27 cellular contexts compared by ENCODE assay signal in genomic region chr7:87179180-87179579, GRCh38.
"Had no signal": no experiment of that assay in that cellular context is flagged by ENCODE, and none has a peak within 500 bp of the region (broad histone marks: within the 10 kb centered on the region; RNA-seq: fewer than 3 reads in every experiment).

No MANE protein-coding gene starts in this region.

- ATAC-seq: left cardiac atrium; left lung; naive thymus-derived CD4-positive, alpha-beta T cell; sciatic nerve; stimulated activated naive CD8-positive, alpha-beta T cell treated with anti-CD3 and anti-CD28 coated beads, Interleukin-15, amount 100 ng/mL, for 72 hours; upper lobe of right lung had no signal

- H3K4me1 ChIP-seq: left lung, suprapubic skin, transverse colon, upper lobe of right lung, uterus had no signal

- H3K9me3 ChIP-seq: esophagus squamous epithelium, left lung, ovary, suprapubic skin, transverse colon, upper lobe of right lung, uterus had no signal

- H3K9me3 Mint-ChIP-seq: naive thymus-derived CD4-positive, alpha-beta T cell; stimulated activated naive CD8-positive, alpha-beta T cell treated with anti-CD3 and anti-CD28 coated beads, Interleukin-15, amount 100 ng/mL, for 72 hours had no signal

- H3K27ac Mint-ChIP-seq: stimulated activated naive CD8-positive, alpha-beta T cell treated with anti-CD3 and anti-CD28 coated beads, Interleukin-15, amount 100 ng/mL, for 72 hours had no signal

- H3K4me3 ChIP-seq: coronary artery, esophagus squamous epithelium, left lung, ovary, smooth muscle cell, suprapubic skin, transverse colon, upper lobe of right lung, uterus had no signal

- H3K36me3 ChIP-seq: ovary, uterus had no signal

- H3K4me2 ChIP-seq: smooth muscle cell had no signal

- DNase-seq: dermis blood vessel endothelial cell; effector memory CD4-positive, alpha-beta T cell; erythroblast; esophagus squamous epithelium; foreskin melanocyte; hypothalamus; left cardiac atrium; left lung; mammary epithelial cell; mesendoderm; midbrain; naive thymus-derived CD4-positive, alpha-beta T cell; occipital lobe; ovary; stimulated activated CD4-positive, alpha-beta T cell treated with anti-CD3 and anti-CD28 coated beads, Interleukin-12 subunit alpha, Interleukin-12 subunit beta, amount 100 ng/mL, for 4 hours; stimulated activated CD4-positive, alpha-beta T cell treated with anti-CD3 and anti-CD28 coated beads, Interleukin-1b, Interleukin-23, amount 100 ng/mL, for 48 hours; stimulated activated CD4-positive, alpha-beta T cell treated with anti-CD3 and anti-CD28 coated beads, Interleukin-4, amount 100 ng/mL, for 1 hour; stimulated activated CD8-positive, alpha-beta memory T cell treated with anti-CD3 and anti-CD28 coated beads, Interleukin-4, amount 100 ng/mL, for 48 hours; stimulated activated naive CD4-positive, alpha-beta T cell; stimulated activated naive CD8-positive, alpha-beta T cell treated with anti-CD3 and anti-CD28 coated beads, Interleukin-15, amount 100 ng/mL, for 72 hours; transverse colon; upper lobe of right lung; uterus had no signal

- H3K27ac ChIP-seq: coronary artery, esophagus squamous epithelium, left lung, ovary, suprapubic skin, transverse colon, upper lobe of right lung, uterus had no signal

- H3K27me3 ChIP-seq: esophagus squamous epithelium, left lung, ovary, suprapubic skin, transverse colon, upper lobe of right lung, uterus had no signal

- H3K27me3 Mint-ChIP-seq: naive thymus-derived CD4-positive, alpha-beta T cell; stimulated activated naive CD8-positive, alpha-beta T cell treated with anti-CD3 and anti-CD28 coated beads, Interleukin-15, amount 100 ng/mL, for 72 hours had no signal

- H3K4me3 Mint-ChIP-seq: naive thymus-derived CD4-positive, alpha-beta T cell; stimulated activated naive CD8-positive, alpha-beta T cell treated with anti-CD3 and anti-CD28 coated beads, Interleukin-15, amount 100 ng/mL, for 72 hours had no signal
